In the genomic region with DNA sequence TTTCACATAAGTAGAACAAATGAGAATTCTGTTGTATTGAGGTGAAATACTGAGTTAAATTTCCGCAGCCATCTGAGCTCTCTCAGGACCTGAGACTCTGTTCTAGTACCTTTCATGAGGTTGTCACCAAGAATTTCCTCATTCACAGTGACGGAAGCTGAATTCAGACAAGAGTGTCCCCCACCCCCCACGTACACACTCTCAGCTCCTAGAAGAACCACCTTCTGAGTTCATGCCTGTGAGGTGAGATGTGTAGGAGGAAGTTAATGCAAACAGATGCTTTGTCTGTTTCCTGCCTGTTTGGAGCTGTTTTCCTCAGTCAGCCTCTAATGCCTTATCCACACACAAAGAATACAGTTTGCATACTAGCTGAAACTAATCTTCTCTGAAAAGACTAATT, we compare ENCODE assay signal across 9 cellular contexts. TPM values are rescaled to one million over a fixed set of nuclear protein-coding genes. Genes with fewer than 3 reads are reported as not detected.
DNase-seq lines count a peak whose midpoint lies in the region; ATAC-seq, FAIRE-seq and TF ChIP-seq lines count a peak whose summit lies in the region.
"Had no signal": no experiment of that assay in that cellular context is flagged by ENCODE, and none has a peak within 500 bp of the region (broad histone marks: within the 10 kb centered on the region; RNA-seq: fewer than 3 reads in every experiment).

No MANE protein-coding gene starts in this region.

- no peak for FAIRE-seq in D721Med (lab: Jason Lieb, UNC)

- H3K36me3 ChIP-seq in CD8-positive, alpha-beta T cell (ENCODE audit: insufficient read depth, low read length) = no peaks in the 10 kb centered on the region
- H3K36me3 ChIP-seq in colonic mucosa = no peaks in the 10 kb centered on the region

- intact Hi-C loops in CD8-positive, alpha-beta T cell (cut with DNase I, micrococcal nuclease) = loop anchor here (1.0 to 5.0 kb wide), 2 partner anchors 18 to 40 kb away; a partner anchor contains a TSS
- intact Hi-C loops in activated B cell treated with CpG ODN at 0.5 μM for 24 hours (cut with micrococcal nuclease) = no loop called here
- intact Hi-C loops in colonic mucosa (cut with DNase I) = no loop called here

- no peaks in the 10 kb centered on the region for H3K9me3 Mint-ChIP-seq in CD8-positive, alpha-beta T cell
- H3K9me3 Mint-ChIP-seq in activated B cell treated with CpG ODN at 0.5 μM for 24 hours = no peaks in the 10 kb centered on the region
- H3K9me3 Mint-ChIP-seq in activated naive CD4-positive, alpha-beta T cell treated with anti-CD3 and anti-CD28 coated beads, Interleukin-2, amount 10 ng/mL, durations not matched to agents 7 days and 5 days = no peaks in the 10 kb centered on the region

- H3K4me1 Mint-ChIP-seq in CD8-positive, alpha-beta T cell (ENCODE audit: low read depth) = peaks cover 64% of the 10 kb centered on the region
- H3K4me1 Mint-ChIP-seq in activated B cell treated with CpG ODN at 0.5 μM for 24 hours = peaks cover 36% of the 10 kb centered on the region
- peaks cover 76% of the 10 kb centered on the region for H3K4me1 Mint-ChIP-seq in activated naive CD4-positive, alpha-beta T cell treated with anti-CD3 and anti-CD28 coated beads, Interleukin-2, amount 10 ng/mL, durations not matched to agents 7 days and 5 days

- H3K4me3 Mint-ChIP-seq in CD8-positive, alpha-beta T cell = peak overlapping the region; percentile 40
- H3K4me3 Mint-ChIP-seq in activated B cell treated with CpG ODN at 0.5 μM for 24 hours = no peak overlapping the region
- H3K4me3 Mint-ChIP-seq in activated naive CD4-positive, alpha-beta T cell treated with anti-CD3 and anti-CD28 coated beads, Interleukin-2, amount 10 ng/mL, durations not matched to agents 7 days and 5 days = peak overlapping the region; percentile 30

- no peak overlapping the region for H3K9ac ChIP-seq in colonic mucosa (ENCODE audit: low read depth in 2 of 2, low read length in 2 of 2)

- no peaks in the 10 kb centered on the region for H3K27me3 Mint-ChIP-seq in CD8-positive, alpha-beta T cell (ENCODE audit: low read depth)
- no peaks in the 10 kb centered on the region for H3K27me3 Mint-ChIP-seq in activated B cell treated with CpG ODN at 0.5 μM for 24 hours
- H3K27me3 Mint-ChIP-seq in activated naive CD4-positive, alpha-beta T cell treated with anti-CD3 and anti-CD28 coated beads, Interleukin-2, amount 10 ng/mL, durations not matched to agents 7 days and 5 days = no peaks in the 10 kb centered on the region

- peaks cover 52% of the 10 kb centered on the region for H3K4me1 ChIP-seq in CD8-positive, alpha-beta T cell (ENCODE audit: insufficient read depth, low read length)
- H3K4me1 ChIP-seq in colonic mucosa = no peaks in the 10 kb centered on the region
- H3K4me1 ChIP-seq: psoas muscle had no signal

- POLR2A ChIA-PET in CD8-positive, alpha-beta T cell (lab: Charles Lee) = interaction anchor here (0.8 to 3.3 kb wide), 14 partner anchors 9 to 284 kb away, joined by 3 to 35 read pairs (median 6); a partner anchor contains a TSS
- POLR2A ChIA-PET in activated B cell treated with CpG ODN at 0.5 μM for 24 hours (lab: Charles Lee) = interaction anchor here (0.5 to 1.7 kb wide), 5 partner anchors 13 to 136 kb away, joined by 4 to 14 read pairs (median 6); a partner anchor contains a TSS

- H3K27ac Mint-ChIP-seq in CD8-positive, alpha-beta T cell = peak overlapping the region; percentile 94
- H3K27ac Mint-ChIP-seq in activated B cell treated with CpG ODN at 0.5 μM for 24 hours = peak overlapping the region; percentile 62
- H3K27ac Mint-ChIP-seq in activated naive CD4-positive, alpha-beta T cell treated with anti-CD3 and anti-CD28 coated beads, Interleukin-2, amount 10 ng/mL, durations not matched to agents 7 days and 5 days = peak overlapping the region; percentile 94

- H3K27me3 ChIP-seq in CD8-positive, alpha-beta T cell (ENCODE audit: insufficient read depth, low read length) = no peaks in the 10 kb centered on the region
- no peaks in the 10 kb centered on the region for H3K27me3 ChIP-seq in colonic mucosa

- no peak overlapping the region for H3K4me3 ChIP-seq in CD8-positive, alpha-beta T cell (ENCODE audit: low read depth, low read length)
- H3K4me3 ChIP-seq in colonic mucosa = no peak overlapping the region
- H3K4me3 ChIP-seq: psoas muscle had no signal

- peak; percentile 48 to 90 (median 69) for DNase-seq in CD8-positive, alpha-beta T cell
- DNase-seq in activated B cell treated with CpG ODN at 0.5 μM for 24 hours (no peak), colonic mucosa (no peak), D721Med (ENCODE audit: insufficient read length, low spot score) (no peak), DMS79 treated with DMSO at 0.1 percent for 48 hours (lab: John Stamatoyannopoulos, UW) (no peak)
- DNase-seq in activated naive CD4-positive, alpha-beta T cell treated with anti-CD3 and anti-CD28 coated beads, Interleukin-2, amount 10 ng/mL, durations not matched to agents 7 days and 5 days = peak; percentile 85
- DNase-seq in stimulated activated CD4-positive, alpha-beta T cell treated with anti-CD3 and anti-CD28 coated beads, Interleukin-15, amount 100 ng/mL, for 1 hour (ENCODE audit: low read depth in 1 of 2, low spot score in 1 of 2) = peak; percentile 29 to 49
- DNase-seq: psoas muscle had no signal

- CTCF ChIA-PET in CD8-positive, alpha-beta T cell (lab: Charles Lee) = interaction anchor here (0.7 to 2.3 kb wide), 8 partner anchors 9 to 193 kb away, joined by 3 to 19 read pairs (median 4); a partner anchor contains a TSS
- CTCF ChIA-PET in activated B cell treated with CpG ODN at 0.5 μM for 24 hours (lab: Charles Lee) = no interaction called here
- CTCF ChIA-PET in activated naive CD4-positive, alpha-beta T cell treated with anti-CD3 and anti-CD28 coated beads, Interleukin-2, amount 10 ng/mL, durations not matched to agents 7 days and 5 days (lab: Charles Lee) = interaction anchor here (0.9 to 2.1 kb wide), 5 partner anchors 8 to 80 kb away, joined by 3 to 10 read pairs (median 3); no protein-coding TSS in a partner anchor

- peak overlapping the region; percentile 64 for H3K27ac ChIP-seq in CD8-positive, alpha-beta T cell (ENCODE audit: low read depth, low read length)
- no peak overlapping the region for H3K27ac ChIP-seq in colonic mucosa
- H3K27ac ChIP-seq: psoas muscle had no signal

- no peaks in the 10 kb centered on the region for H3K9me3 ChIP-seq in CD8-positive, alpha-beta T cell (ENCODE audit: low read length)
- H3K9me3 ChIP-seq in colonic mucosa = no peaks in the 10 kb centered on the region
- H3K9me3 ChIP-seq: psoas muscle had no signal

- peaks cover 37% of the 10 kb centered on the region for H3K36me3 Mint-ChIP-seq in CD8-positive, alpha-beta T cell
- peaks cover 10% of the 10 kb centered on the region for H3K36me3 Mint-ChIP-seq in activated B cell treated with CpG ODN at 0.5 μM for 24 hours (ENCODE audit: low read depth)
- H3K36me3 Mint-ChIP-seq in activated naive CD4-positive, alpha-beta T cell treated with anti-CD3 and anti-CD28 coated beads, Interleukin-2, amount 10 ng/mL, durations not matched to agents 7 days and 5 days = peaks cover 34% of the 10 kb centered on the region

- peak; percentile 71 for ATAC-seq in CD8-positive, alpha-beta T cell
- peak; percentile 58 for ATAC-seq in activated B cell treated with CpG ODN at 0.5 μM for 24 hours (ENCODE audit: low read depth)
- ATAC-seq in HG02840 (IDR thresholded peaks at IDR 0.05; ENCODE audit: low FRiP score, unreplicated experiment) = no peak
- ATAC-seq: psoas muscle had no signal

- TF ChIP-seq CTCF in CD8-positive, alpha-beta T cell (IDR thresholded peaks at IDR 0.05) = no peak
- TF ChIP-seq CTCF in activated B cell treated with CpG ODN at 0.5 μM for 24 hours (IDR thresholded peaks at IDR 0.05) (no peak), colonic mucosa (IDR thresholded peaks at IDR 0.05) (no peak), D721Med (IDR thresholded peaks at IDR 0.05; ENCODE audit: insufficient read depth, missing control alignments) (no peak)

RNA-seq across cellular contexts. Expression of a gene that starts 18.2 kb away (rescaled TPM):
- total RNA-seq in CD8-positive, alpha-beta T cell = 100 to 1,000 TPM; 138 to 154 TPM
- total RNA-seq in activated B cell treated with CpG ODN at 0.5 μM for 24 hours = 15.1 and 16.8 TPM in 2 replicates
- 10 to 100 TPM in 1 of 2 donors, 1 to 10 TPM in 1; 5.0 to 11.1 TPM for total RNA-seq in colonic mucosa

Comparison
In these comparisons a context has a peak if more than half of its experiments do, and no peak if none do; other contexts are left out.
1. DNase-seq: peak in CD8-positive, alpha-beta T cell (7 of 7), activated naive CD4-positive, alpha-beta T cell treated with anti-CD3 and anti-CD28 coated beads, Interleukin-2, amount 10 ng/mL, durations not matched to agents 7 days and 5 days (single experiment) and stimulated activated CD4-positive, alpha-beta T cell treated with anti-CD3 and anti-CD28 coated beads, Interleukin-15, amount 100 ng/mL, for 1 hour (2 of 2); none in activated B cell treated with CpG ODN at 0.5 μM for 24 hours (single experiment), colonic mucosa (single experiment), D721Med (single experiment) and DMS79 treated with DMSO at 0.1 percent for 48 hours (single experiment).
2. intact Hi-C loops: an anchor here in CD8-positive, alpha-beta T cell (1.0 to 5.0 kb wide); none called in activated B cell treated with CpG ODN at 0.5 μM for 24 hours and colonic mucosa.
3. Peak in every context shown above with its lines, with median percentiles within 50 percentile points of each other: H3K27ac Mint-ChIP-seq.